In genomic region chr11:62666259-62666926, GRCh38 we compare ENCODE assay signal across 1 cellular context.
TF ChIP-seq lines count a peak whose summit lies in the region.

No MANE protein-coding gene starts in this region.

TF ChIP-seq in HepG2, 621 proteins besides CTCF, POLR2A, EP300 and RAD21 (continued from another document):
- TF ChIP-seq SETDB1 (CRISPR knock-in tag; IDR thresholded peaks at IDR 0.05; ENCODE audit: borderline replicate concordance) (no peak), ZNF121 (CRISPR knock-in tag; IDR thresholded peaks at IDR 0.05) (no peak)
